ENCODE assay signal across 27 cellular contexts in genomic region chr2:109623923-109624322, GRCh38.
"Had no signal": no experiment of that assay in that cellular context is flagged by ENCODE, and none has a peak within 500 bp of the region (broad histone marks: within the 10 kb centered on the region; RNA-seq: fewer than 3 reads in every experiment).

No MANE protein-coding gene starts in this region.

- H3K27ac ChIP-seq: ascending aorta, breast epithelium, cardiac muscle cell, coronary artery, dorsolateral prefrontal cortex had no signal

- H3K4me1 ChIP-seq: ascending aorta, breast epithelium had no signal

- H3K36me3 ChIP-seq: breast epithelium, cardiac muscle cell had no signal

- H3K4me3 ChIP-seq: ascending aorta, breast epithelium, cardiac muscle cell, coronary artery, dorsolateral prefrontal cortex had no signal

- ATAC-seq: esophagus mucosa had no signal

- DNase-seq: activated CD4-positive, alpha-beta memory T cell treated with anti-CD3 and anti-CD28 coated beads, Interleukin-2, amount 10 ng/mL, durations not matched to agents 7 days and 5 days; activated CD4-positive, alpha-beta T cell treated with anti-CD3 and anti-CD28 coated beads for 4 hours; activated CD4-positive, alpha-beta T cell treated with anti-CD3 and anti-CD28 coated beads, Interleukin-2, amount 10 ng/mL, durations not matched to agents 7 days and 5 days; activated CD4-positive, alpha-beta T cell treated with anti-CD3 and anti-CD28 coated beads, Interleukin-2, amount 50 U/mL, for 4 hours; activated CD4-positive, CD25-positive, alpha-beta regulatory T cell; activated CD4-positive, CD25-positive, alpha-beta regulatory T cell treated with anti-CD3 and anti-CD28 coated beads, Interleukin-2, amount 50 U/mL, for 72 hours; activated CD8-positive, alpha-beta memory T cell treated with anti-CD3 and anti-CD28 coated beads, Interleukin-2, amount 50 U/mL, for 48 hours; activated gamma-delta T cell; activated naive CD4-positive, alpha-beta T cell; activated naive CD4-positive, alpha-beta T cell treated with anti-CD3 and anti-CD28 coated beads, Interleukin-2, amount 10 ng/mL, durations not matched to agents 7 days and 5 days; activated naive CD8-positive, alpha-beta T cell treated with anti-CD3 and anti-CD28 coated beads, Interleukin-2, amount 10 ng/mL, durations not matched to agents 7 days and 5 days; activated T-cell treated with anti-CD3 and anti-CD28 coated beads for 4 hours; activated T-cell treated with anti-CD3 and anti-CD28 coated beads, Interleukin-2, amount 50 U/mL, for 24 hours; activated T-cell treated with anti-CD3 and anti-CD28 coated beads, Interleukin-2, amount 50 U/mL, for 72 hours; central memory CD4-positive, alpha-beta T cell; cerebellar nuclear complex; dorsolateral prefrontal cortex; effector memory CD4-positive, alpha-beta T cell; endodermal cell; foreskin fibroblast; head of caudate nucleus had no signal

- H3K9me3 ChIP-seq: ascending aorta, breast epithelium had no signal

- FAIRE-seq: frontal cortex had no signal

- H3K27me3 ChIP-seq: ascending aorta, breast epithelium, cardiac muscle cell had no signal
